In the genomic region with DNA sequence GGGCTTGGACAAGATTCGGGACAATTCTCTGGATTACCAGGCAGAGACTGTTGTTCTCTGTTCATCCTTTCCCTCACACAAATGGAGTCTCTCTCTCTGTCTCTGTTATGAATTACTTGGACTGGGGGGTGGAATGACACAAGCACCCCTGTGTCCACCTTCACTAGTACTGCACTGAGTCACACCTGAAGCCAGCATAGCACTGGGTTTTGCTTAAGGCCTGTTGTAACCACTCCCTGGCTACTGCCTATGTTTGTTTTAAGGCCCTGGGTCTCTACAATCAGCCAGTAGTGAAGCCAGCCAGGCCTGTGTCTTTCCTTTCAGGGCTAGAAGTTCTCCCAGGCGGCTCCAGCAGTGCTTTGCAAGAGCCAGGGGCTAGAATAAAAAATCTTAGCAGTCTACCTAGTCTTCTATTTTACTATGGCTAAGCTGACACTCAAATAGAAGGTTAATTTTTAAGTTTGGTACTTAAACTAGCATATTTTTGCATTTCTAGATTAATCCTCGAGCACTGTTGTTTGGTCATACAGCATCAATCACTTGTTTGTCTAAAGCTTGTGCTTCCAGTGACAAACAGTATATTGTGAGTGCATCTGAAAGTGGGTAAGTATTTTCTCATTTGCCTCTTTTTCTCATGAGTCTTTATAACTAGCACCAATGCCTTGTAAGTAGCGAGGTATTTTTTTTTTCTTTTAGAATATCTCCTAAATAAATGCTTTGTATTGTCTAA, we compare ENCODE assay signal across 31 cellular contexts. TPM values are rescaled to one million over a fixed set of nuclear protein-coding genes. Genes with fewer than 3 reads are reported as not detected.
A peak's percentile ranks its signal among the peaks of the same experiment; 100 is the strongest.
DNase-seq lines count a peak whose midpoint lies in the region; ATAC-seq and TF ChIP-seq lines count a peak whose summit lies in the region.
"Had no signal": no experiment of that assay in that cellular context is flagged by ENCODE, and none has a peak within 500 bp of the region (broad histone marks: within the 10 kb centered on the region; RNA-seq: fewer than 3 reads in every experiment).

No MANE protein-coding gene starts in this region.

- H3K9me3 ChIP-seq in mucosa of descending colon = no peaks in the 10 kb centered on the region
- H3K9me3 ChIP-seq: A549, left lung, prostate gland had no signal

- no peak for TF ChIP-seq CTCF in C4-2B (conservative IDR thresholded peaks at IDR 0.05)
- TF ChIP-seq CTCF in foreskin keratinocyte (conservative IDR thresholded peaks at IDR 0.05) = no peak
- no peak for TF ChIP-seq CTCF in mucosa of descending colon (IDR thresholded peaks at IDR 0.05)

- ATAC-seq in foreskin keratinocyte (peak; percentile 65), mucosa of descending colon (peak; percentile 84)
- no peak for ATAC-seq in naive thymus-derived CD8-positive, alpha-beta T cell
- ATAC-seq: A549; activated CD8-positive, alpha-beta memory T cell treated with anti-CD3 and anti-CD28 coated beads, Interleukin-2, amount 10 ng/mL, durations not matched to agents 7 days and 5 days; activated T-cell treated with anti-CD3 and anti-CD28 coated beads, Interleukin-2, amount 50 U/mL, for 4 hours; left lung; naive thymus-derived CD4-positive, alpha-beta T cell; SK-N-SH treated with all-trans-retinoic acid at 6 μM for 48 hours had no signal

- no peaks in the 10 kb centered on the region for H3K36me3 ChIP-seq in mucosa of descending colon (ENCODE audit: low read depth)
- H3K36me3 ChIP-seq: prostate gland had no signal

- H3K4me3 Mint-ChIP-seq in naive thymus-derived CD8-positive, alpha-beta T cell = no peak overlapping the region
- H3K4me3 Mint-ChIP-seq: activated CD8-positive, alpha-beta memory T cell treated with anti-CD3 and anti-CD28 coated beads, Interleukin-2, amount 10 ng/mL, durations not matched to agents 7 days and 5 days; activated naive CD8-positive, alpha-beta T cell treated with anti-CD3 and anti-CD28 coated beads for 36 hours; activated T-cell treated with anti-CD3 and anti-CD28 coated beads, Interleukin-2, amount 50 U/mL, for 4 hours; CD4-positive, alpha-beta memory T cell; central memory CD8-positive, alpha-beta T cell; naive thymus-derived CD4-positive, alpha-beta T cell; T-helper 1 cell treated with Interleukin-12 subunit alpha and Interleukin-12 subunit beta and Interleukin-4 antibody, amounts not matched to agents 30 μg/mL and 1 μg/mL, for 36 hours had no signal

- peaks cover 9 to 66% (median 25%) of the 10 kb centered on the region in 3 donors for H3K36me3 Mint-ChIP-seq in naive thymus-derived CD8-positive, alpha-beta T cell

- no peak overlapping the region for H3K4me3 ChIP-seq in mucosa of descending colon
- H3K4me3 ChIP-seq: A549, ascending aorta, left lung, PC-9, prostate gland had no signal

- H3K4me1 Mint-ChIP-seq in naive thymus-derived CD8-positive, alpha-beta T cell = peaks cover 0 to 12% (median 3%) of the 10 kb centered on the region in 4 donors
- H3K4me1 Mint-ChIP-seq: activated CD8-positive, alpha-beta memory T cell treated with anti-CD3 and anti-CD28 coated beads, Interleukin-2, amount 10 ng/mL, durations not matched to agents 7 days and 5 days had no signal

- intact Hi-C loops in mucosa of descending colon (cut with DNase I, micrococcal nuclease) = no loop called here

- no peaks in the 10 kb centered on the region for H3K27me3 Mint-ChIP-seq in naive thymus-derived CD8-positive, alpha-beta T cell
- H3K27me3 Mint-ChIP-seq: activated CD8-positive, alpha-beta memory T cell treated with anti-CD3 and anti-CD28 coated beads, Interleukin-2, amount 10 ng/mL, durations not matched to agents 7 days and 5 days; activated naive CD8-positive, alpha-beta T cell treated with anti-CD3 and anti-CD28 coated beads for 36 hours; CD4-positive, alpha-beta memory T cell; central memory CD8-positive, alpha-beta T cell; naive thymus-derived CD4-positive, alpha-beta T cell had no signal

- DNase-seq in amniotic epithelial cell (ENCODE audit: low read depth) = peak; percentile 5
- DNase-seq in foreskin keratinocyte = peak in 1 of 2 donors; percentile 29
- no peak for DNase-seq in mucosa of descending colon
- no peak for DNase-seq in NCI-H1048 (lab: John Stamatoyannopoulos, UW)
- DNase-seq in SK-N-DZ (ENCODE audit: low spot score) = no peak
- no peak for DNase-seq in stimulated activated naive CD4-positive, alpha-beta T cell treated with Interleukin-2 at 50 U/mL for 16 hours (lab: John Stamatoyannopoulos, UW)
- no peak for DNase-seq in naive thymus-derived CD8-positive, alpha-beta T cell
- DNase-seq: activated CD4-positive, alpha-beta T cell treated with anti-CD3 and anti-CD28 coated beads, Interleukin-2, amount 50 U/mL, for 4 hours; activated CD8-positive, alpha-beta memory T cell treated with anti-CD3 and anti-CD28 coated beads, Interleukin-2, amount 10 ng/mL, durations not matched to agents 7 days and 5 days; activated gamma-delta T cell; activated naive CD8-positive, alpha-beta T cell treated with anti-CD3 and anti-CD28 coated beads for 36 hours; activated T-cell treated with anti-CD3 and anti-CD28 coated beads, Interleukin-2, amount 50 U/mL, for 4 hours; CD4-positive, alpha-beta memory T cell; DMS 273 treated with DMSO at 0.1 percent for 48 hours; Karpas-422; left lung; naive thymus-derived CD4-positive, alpha-beta T cell; NCI-H1436; NCI-H2081 treated with DMSO at 0.1 percent for 48 hours; NCI-H2227 treated with DMSO at 0.1 percent for 48 hours; NCI-H526; NK-92 treated with Interleukin-12 subunit alpha and Interleukin-12 subunit beta, amount 100 ng/mL, for 24 hours; PC-9; stimulated activated CD4-positive, alpha-beta T cell treated with anti-CD3 and anti-CD28 coated beads, Interleukin-4, amount 100 ng/mL, for 1 hour had no signal

- no peaks in the 10 kb centered on the region for H3K4me1 ChIP-seq in foreskin keratinocyte
- H3K4me1 ChIP-seq in mucosa of descending colon (ENCODE audit: low read depth) = no peaks in the 10 kb centered on the region
- H3K4me1 ChIP-seq: A549, ascending aorta, left lung, prostate gland had no signal

- peak overlapping the region; percentile 51 for H3K27ac ChIP-seq in C4-2B
- H3K27ac ChIP-seq in foreskin keratinocyte = no peak overlapping the region
- H3K27ac ChIP-seq: A549, ascending aorta, left lung, PC-9, prostate gland had no signal

- POLR2A ChIA-PET in naive thymus-derived CD8-positive, alpha-beta T cell (lab: Charles Lee) = no interaction called here

- peaks cover 0 to 4% (median 0%) of the 10 kb centered on the region in 9 donors for H3K9me3 Mint-ChIP-seq in naive thymus-derived CD8-positive, alpha-beta T cell
- H3K9me3 Mint-ChIP-seq: central memory CD8-positive, alpha-beta T cell had no signal

- H3K27ac Mint-ChIP-seq in naive thymus-derived CD8-positive, alpha-beta T cell = no peak overlapping the region
- H3K27ac Mint-ChIP-seq: activated CD8-positive, alpha-beta memory T cell treated with anti-CD3 and anti-CD28 coated beads, Interleukin-2, amount 10 ng/mL, durations not matched to agents 7 days and 5 days; activated naive CD8-positive, alpha-beta T cell treated with anti-CD3 and anti-CD28 coated beads for 36 hours; naive thymus-derived CD4-positive, alpha-beta T cell; T-helper 1 cell treated with Interleukin-12 subunit alpha and Interleukin-12 subunit beta and Interleukin-4 antibody, amounts not matched to agents 30 μg/mL and 1 μg/mL, for 36 hours had no signal

- H3K27me3 ChIP-seq in foreskin keratinocyte = no peaks in the 10 kb centered on the region
- H3K27me3 ChIP-seq: ascending aorta, left lung had no signal

RNA-seq across cellular contexts. Expression of a gene that starts 27.8 kb away (rescaled TPM):
- 10.2 and 10.5 TPM in 2 replicates for total RNA-seq in foreskin keratinocyte
- polyA plus RNA-seq in foreskin keratinocyte = 2.6 and 2.8 TPM in 2 replicates
- 10 to 100 TPM; 28.4 to 38.8 (median 29.3) TPM for total RNA-seq in mucosa of descending colon
- 3.3 and 6.8 TPM in 2 replicates for polyA plus RNA-seq in SK-N-DZ (2014; cell fraction: cytosol; rRNA removed)
- polyA plus RNA-seq in SK-N-DZ (2014; cell fraction: nucleus; rRNA removed) = 2.2 and 3.0 TPM in 2 replicates
- 10 to 100 TPM; 34.0 to 42.7 TPM for total RNA-seq in naive thymus-derived CD8-positive, alpha-beta T cell
- 10 to 100 TPM; 17.8 to 27.1 (median 21.8) TPM for polyA plus RNA-seq in naive thymus-derived CD8-positive, alpha-beta T cell

RNA-seq across cellular contexts. Expression of a gene that starts 40.6 kb away (rescaled TPM):
- total RNA-seq in foreskin keratinocyte = 58.5 and 58.8 TPM in 2 replicates
- polyA plus RNA-seq in foreskin keratinocyte = 66.3 and 69.6 TPM in 2 replicates
- total RNA-seq in mucosa of descending colon = 10 to 100 TPM; 51.0 to 62.0 (median 55.5) TPM
- polyA plus RNA-seq in SK-N-DZ (2014; cell fraction: cytosol; rRNA removed) = 68.9 and 76.5 TPM in 2 replicates
- 28.3 and 37.0 TPM in 2 replicates for polyA plus RNA-seq in SK-N-DZ (2014; cell fraction: nucleus; rRNA removed)
- 10 to 100 TPM; 45.6 to 48.1 TPM for total RNA-seq in naive thymus-derived CD8-positive, alpha-beta T cell
- polyA plus RNA-seq in naive thymus-derived CD8-positive, alpha-beta T cell = 10 to 100 TPM; 48.1 to 50.3 (median 49.1) TPM

Comparison
In these comparisons a context has a peak if more than half of its experiments do, and no peak if none do; other contexts are left out.
1. ATAC-seq: peak in foreskin keratinocyte (single experiment) and mucosa of descending colon (single experiment); none in naive thymus-derived CD8-positive, alpha-beta T cell (0 of 2).